ENCODE assay signal across 8 cellular contexts in genomic region chrX:48003758-48004457, GRCh38. TPM values are rescaled to one million over a fixed set of nuclear protein-coding genes. Genes with fewer than 3 reads are reported as not detected.
DNase-seq lines count a peak whose midpoint lies in the region; ATAC-seq and TF ChIP-seq lines count a peak whose summit lies in the region.

Gene ZNF182, minus strand, starts transcription at chrX:48003989. Its CDS starts 1,380 bp downstream, at chrX:48002609.

- ATAC-seq in GM21576 (IDR thresholded peaks at IDR 0.05; ENCODE audit: unreplicated experiment) (peak; percentile 85), PC-3 (peak; percentile 91)

- H3K4me1 Mint-ChIP-seq in activated T-cell treated with anti-CD3 and anti-CD28 coated beads, Interleukin-2, amount 50 U/mL, for 24 hours (ENCODE audit: low read depth) = peaks cover 22% of the 10 kb centered on the region

- H3K9ac ChIP-seq in PC-3 (ENCODE audit: low read length) (peak within 1 kb of the TSS; percentile 62), mucosa of stomach (ENCODE audit: low read length) (peak within 1 kb of the TSS; percentile 75)

- H3K27me3 ChIP-seq in PC-3 (ENCODE audit: low read length) (no peaks in the 10 kb centered on the region), mucosa of stomach (ENCODE audit: control insufficient read depth, insufficient read depth, low read length) (no peaks in the 10 kb centered on the region)

- peak within 1 kb of the TSS; percentile 94 for H2AFZ ChIP-seq in PC-3 (ENCODE audit: low read length)

- peaks cover 6% of the 10 kb centered on the region for H3K27me3 Mint-ChIP-seq in activated T-cell treated with anti-CD3 and anti-CD28 coated beads, Interleukin-2, amount 50 U/mL, for 24 hours

- peaks cover 28% of the 10 kb centered on the region for H3K36me3 Mint-ChIP-seq in activated T-cell treated with anti-CD3 and anti-CD28 coated beads, Interleukin-2, amount 50 U/mL, for 24 hours (ENCODE audit: low read depth)

- peaks cover 14% of the 10 kb centered on the region; the same call in 1 of the 2 replicates for H3K79me2 ChIP-seq in PC-3 (ENCODE audit: low read length)

- no peaks in the 10 kb centered on the region for H3F3A ChIP-seq in PC-3 (ENCODE audit: low read length, unreplicated experiment)

- H3K27ac Mint-ChIP-seq in activated T-cell treated with anti-CD3 and anti-CD28 coated beads, Interleukin-2, amount 50 U/mL, for 24 hours = peak within 1 kb of the TSS; percentile 97

- intact Hi-C loops in PC-3 (cut with micrococcal nuclease) = no loop called here

- no peaks in the 10 kb centered on the region for H3K9me2 ChIP-seq in PC-3 (replicated peaks; ENCODE audit: low read length)

- TF ChIP-seq CTCF in PC-3 (conservative IDR thresholded peaks at IDR 0.05; ENCODE audit: low read depth, low read length) = no peak

- H4K20me1 ChIP-seq in PC-3 (ENCODE audit: low read length) = no peaks in the 10 kb centered on the region

- POLR2A ChIA-PET in PC-3 (lab: Charles Lee; ENCODE audit: unreplicated experiment) = no interaction called here

- peak within 1 kb of the TSS; percentile 89 for H3K4me2 ChIP-seq in PC-3 (ENCODE audit: low read length)

- CTCF ChIA-PET in PC-3 (lab: Charles Lee) = no interaction called here

- H3K9me3 Mint-ChIP-seq in activated T-cell treated with anti-CD3 and anti-CD28 coated beads, Interleukin-2, amount 50 U/mL, for 24 hours = no peaks in the 10 kb centered on the region

- peak within 1 kb of the TSS; percentile 77 for H3K4me3 ChIP-seq in Jurkat, Clone E6-1 (ENCODE audit: low read length)
- H3K4me3 ChIP-seq in PC-3 (ENCODE audit: low read length) = peak within 1 kb of the TSS; percentile 81
- H3K4me3 ChIP-seq in mucosa of stomach (ENCODE audit: low read length) = peak within 1 kb of the TSS; percentile 67

- TF ChIP-seq POLR2A in erythroblast (IDR thresholded peaks at IDR 0.05; ENCODE audit: low read length) = peak; percentile 82

- peak; percentile 86 for DNase-seq in DMS153 (lab: John Stamatoyannopoulos, UW)
- peak; percentile 87 for DNase-seq in Jurkat, Clone E6-1 (ENCODE audit: low read depth, low spot score)
- peak; percentile 91 for DNase-seq in PC-3
- peak; percentile 91 for DNase-seq in activated T-cell treated with anti-CD3 and anti-CD28 coated beads, Interleukin-2, amount 50 U/mL, for 24 hours
- peak; percentile 95 for DNase-seq in erythroblast (lab: John Stamatoyannopoulos, UW)
- peak; percentile 83 for DNase-seq in stimulated activated CD8-positive, alpha-beta memory T cell treated with anti-CD3 and anti-CD28 coated beads, Interleukin-4, amount 100 ng/mL, for 4 hours (ENCODE audit: low read depth in 2 of 2, low spot score in 1 of 2)

- H3K9me3 ChIP-seq in PC-3 (ENCODE audit: low read length) = no peaks in the 10 kb centered on the region
- no peaks in the 10 kb centered on the region for H3K9me3 ChIP-seq in mucosa of stomach (ENCODE audit: control insufficient read depth, low read length)

- H3K36me3 ChIP-seq in PC-3 (ENCODE audit: low read depth, low read length) (no peaks in the 10 kb centered on the region; the same call in 1 of the 2 replicates), mucosa of stomach (ENCODE audit: control insufficient read depth, insufficient read depth, low read length) (no peaks in the 10 kb centered on the region)

- H3K27ac ChIP-seq in PC-3 (ENCODE audit: low read length) = no peak within 1 kb of the TSS

- H3K4me1 ChIP-seq in PC-3 (ENCODE audit: insufficient read depth, low read length) (no peaks in the 10 kb centered on the region), mucosa of stomach (ENCODE audit: control insufficient read depth, insufficient read depth, low read length) (no peaks in the 10 kb centered on the region)

- H3K4me3 Mint-ChIP-seq in activated T-cell treated with anti-CD3 and anti-CD28 coated beads, Interleukin-2, amount 50 U/mL, for 24 hours = peak within 1 kb of the TSS; percentile 85

- BruUV-seq in PC-3 (replicated peaks; lab: Mats Ljungman, UMichigan) = no TSS peak

RNA-seq across cellular contexts. Expression of gene ZNF182, which starts in this region (rescaled TPM):
- 0.84 TPM for polyA plus RNA-seq in Jurkat, Clone E6-1 (2012; ENCODE audit: insufficient read depth, insufficient read length)
- total RNA-seq in PC-3 (2014; rRNA removed) = 1.2 and 3.8 TPM in 2 replicates
